Comparison of ENCODE assay signal across 8 cellular contexts in the genomic region with DNA sequence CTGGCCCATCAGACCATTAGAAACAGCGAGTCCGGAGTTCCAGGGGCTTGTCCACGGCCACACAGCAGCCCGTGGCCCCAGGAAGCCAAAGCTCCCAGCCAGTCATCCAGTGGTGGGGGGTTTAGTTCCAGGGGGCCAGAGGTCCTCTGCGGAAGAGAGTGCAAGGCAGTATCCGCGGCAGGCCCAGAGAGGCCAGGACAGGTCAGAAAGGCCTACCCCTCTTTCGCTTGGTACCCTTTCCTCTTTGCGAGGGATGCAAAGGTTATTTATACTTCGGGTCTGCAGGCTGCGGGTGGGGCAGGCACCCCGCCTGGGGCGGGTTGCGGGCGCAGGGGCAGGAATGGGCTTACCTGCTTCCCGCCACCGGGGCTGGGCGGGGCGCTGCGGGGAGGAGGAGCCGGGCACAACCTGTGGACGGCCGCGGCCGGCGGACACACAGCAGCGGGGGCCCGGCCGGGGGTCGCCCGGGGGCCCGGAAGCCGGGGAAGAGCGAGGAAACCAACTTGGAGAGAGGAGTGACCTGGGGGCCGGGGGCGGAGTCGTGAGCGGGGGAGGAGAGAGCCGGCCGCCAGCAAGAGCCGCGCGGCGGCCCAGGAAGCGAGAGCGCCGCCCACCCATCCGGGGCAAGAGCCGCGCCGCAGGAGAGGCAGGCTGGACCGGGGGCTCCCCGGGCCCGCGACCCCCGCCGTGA. TPM values are rescaled to one million over a fixed set of nuclear protein-coding genes. Genes with fewer than 3 reads are reported as not detected.
DNase-seq lines count a peak whose midpoint lies in the region; ATAC-seq and TF ChIP-seq lines count a peak whose summit lies in the region.

A gene with protein sequence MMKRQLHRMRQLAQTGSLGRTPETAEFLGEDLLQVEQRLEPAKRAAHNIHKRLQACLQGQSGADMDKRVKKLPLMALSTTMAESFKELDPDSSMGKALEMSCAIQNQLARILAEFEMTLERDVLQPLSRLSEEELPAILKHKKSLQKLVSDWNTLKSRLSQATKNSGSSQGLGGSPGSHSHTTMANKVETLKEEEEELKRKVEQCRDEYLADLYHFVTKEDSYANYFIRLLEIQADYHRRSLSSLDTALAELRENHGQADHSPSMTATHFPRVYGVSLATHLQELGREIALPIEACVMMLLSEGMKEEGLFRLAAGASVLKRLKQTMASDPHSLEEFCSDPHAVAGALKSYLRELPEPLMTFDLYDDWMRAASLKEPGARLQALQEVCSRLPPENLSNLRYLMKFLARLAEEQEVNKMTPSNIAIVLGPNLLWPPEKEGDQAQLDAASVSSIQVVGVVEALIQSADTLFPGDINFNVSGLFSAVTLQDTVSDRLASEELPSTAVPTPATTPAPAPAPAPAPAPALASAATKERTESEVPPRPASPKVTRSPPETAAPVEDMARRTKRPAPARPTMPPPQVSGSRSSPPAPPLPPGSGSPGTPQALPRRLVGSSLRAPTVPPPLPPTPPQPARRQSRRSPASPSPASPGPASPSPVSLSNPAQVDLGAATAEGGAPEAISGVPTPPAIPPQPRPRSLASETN (plus strand): TSS at position 600 of the 691 bp plus-strand sequence. CDS start 119 bp downstream, outside the sequence.

- H3K27me3 ChIP-seq in OCI-LY3 (ENCODE audit: low read depth, low read length) (no peaks in the 10 kb centered on the region), psoas muscle (ENCODE audit: insufficient read depth in 3 of 3, low read length in 2 of 3) (peaks cover 0 to 10% (median 0%) of the 10 kb centered on the region in 3 donors)

- H3K4me3 ChIP-seq in OCI-LY3 (ENCODE audit: low read length) (peak within 1 kb of the TSS; percentile 94), psoas muscle (peak within 1 kb of the TSS; percentile 59)

- intact Hi-C loops in Right ventricle myocardium superior (cut with DNase I) (no loop called here), psoas muscle (cut with DNase I) (no loop called here)

- H3K9me3 ChIP-seq in OCI-LY3 (ENCODE audit: insufficient read depth, low read length): no peaks in the 10 kb centered on the region
- no peaks in the 10 kb centered on the region for H3K9me3 ChIP-seq in psoas muscle

- WGBS in psoas muscle, 3 donors: 10 to 22% (median 11%) methylated on average over 28 to 57 of the region's 57 CpGs

- DNase-seq in NCI-H2227 (lab: John Stamatoyannopoulos, UW; ENCODE audit: unreplicated experiment): peak; percentile 42
- DNase-seq in NCI-H2227 treated with DMSO at 0.1 percent for 48 hours (lab: John Stamatoyannopoulos, UW): no peak
- peak; percentile 50 for DNase-seq in activated gamma-delta T cell (lab: John Stamatoyannopoulos, UW)
- DNase-seq in Right ventricle myocardium superior: peak; percentile 80
- DNase-seq in psoas muscle: peak; percentile 62 to 72
- DNase-seq in OCI-M2 (lab: John Stamatoyannopoulos, UW; ENCODE audit: unreplicated experiment): no peak
- DNase-seq in NCI-H2107 treated with DMSO at 0.1 percent for 48 hours (lab: John Stamatoyannopoulos, UW; ENCODE audit: unreplicated experiment): no peak

- peak; percentile 45 for ATAC-seq in Right ventricle myocardium superior (ENCODE audit: poor library complexity)
- no peak for ATAC-seq in psoas muscle

- H2AFZ ChIP-seq in OCI-LY3 (ENCODE audit: low read depth, low read length): peak within 1 kb of the TSS; percentile 43; the same call in 1 of the 2 replicates

- peaks cover 21% of the 10 kb centered on the region for H3K36me3 ChIP-seq in OCI-LY3 (replicated peaks; ENCODE audit: low read depth, low read length)
- H3K36me3 ChIP-seq in psoas muscle (ENCODE audit: insufficient read depth in 1 of 2, low read depth in 1 of 2): no peaks in the 10 kb centered on the region

- peaks cover 4% of the 10 kb centered on the region; the same call in 1 of the 2 replicates for H4K20me1 ChIP-seq in OCI-LY3 (ENCODE audit: insufficient read depth, low read length)

- TF ChIP-seq CTCF in OCI-LY3 (IDR thresholded peaks at IDR 0.05; ENCODE audit: low read depth, low read length) (no peak), psoas muscle (IDR thresholded peaks at IDR 0.05) (no peak)

- peak within 1 kb of the TSS; percentile 80 for H3K27ac ChIP-seq in OCI-LY3 (ENCODE audit: low read length)
- H3K27ac ChIP-seq in psoas muscle: no peak within 1 kb of the TSS

- H3K4me2 ChIP-seq in OCI-LY3 (ENCODE audit: low read length): peak within 1 kb of the TSS; percentile 90

- peaks cover 36% of the 10 kb centered on the region for H3K79me2 ChIP-seq in OCI-LY3 (ENCODE audit: low read length)

- H3K9ac ChIP-seq in OCI-LY3 (ENCODE audit: low read length): peak within 1 kb of the TSS; percentile 99

- H3K4me1 ChIP-seq in OCI-LY3 (ENCODE audit: low read length): peaks cover 63% of the 10 kb centered on the region
- H3K4me1 ChIP-seq in psoas muscle: peaks cover 7% of the 10 kb centered on the region

RNA-seq across cellular contexts. Expression of the gene that starts here (rescaled TPM):
- 1.9 TPM for total RNA-seq in Right ventricle myocardium superior
- total RNA-seq in psoas muscle: 1 to 10 TPM; 1.4 to 2.4 (median 1.9) TPM
- under 1 TPM; 0.20 to 0.64 (median 0.34) TPM for polyA plus RNA-seq in psoas muscle

Comparison
In these comparisons a context has a peak if more than half of its experiments do, and no peak if none do; other contexts are left out.
1. DNase-seq: peak in NCI-H2227 (single experiment), activated gamma-delta T cell (single experiment), Right ventricle myocardium superior (single experiment) and psoas muscle (2 of 2); none in NCI-H2227 treated with DMSO at 0.1 percent for 48 hours (single experiment), OCI-M2 (single experiment) and NCI-H2107 treated with DMSO at 0.1 percent for 48 hours (single experiment).